In the genomic region with DNA sequence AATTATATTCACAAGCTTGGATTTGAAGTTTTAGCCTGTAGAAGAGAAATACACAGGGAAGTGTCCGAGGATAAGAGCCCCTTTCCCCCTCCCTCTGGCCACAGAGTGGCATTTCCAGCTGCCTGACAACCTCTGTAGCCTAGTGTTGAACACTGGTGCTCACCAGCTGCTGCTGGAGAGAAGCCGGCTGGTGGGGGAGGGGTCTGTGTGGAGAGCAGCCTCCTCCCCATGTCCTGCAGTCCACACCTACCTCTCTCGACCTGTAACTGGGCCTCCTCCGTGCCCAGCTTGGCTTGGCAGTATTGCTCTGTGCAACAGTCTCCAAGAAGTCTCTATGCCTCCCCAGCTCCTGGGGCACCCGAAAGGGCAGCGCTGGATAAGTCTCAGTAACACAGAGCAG, we compare ENCODE assay signal across 20 cellular contexts. TPM values are rescaled to one million over a fixed set of nuclear protein-coding genes. Genes with fewer than 3 reads are reported as not detected.
DNase-seq lines count a peak whose midpoint lies in the region; TF ChIP-seq lines count a peak whose summit lies in the region.
"Had no signal": no experiment of that assay in that cellular context is flagged by ENCODE, and none has a peak within 500 bp of the region (broad histone marks: within the 10 kb centered on the region; RNA-seq: fewer than 3 reads in every experiment).

No MANE protein-coding gene starts in this region.

- H2AK5ac ChIP-seq in H9 (ENCODE audit: insufficient read length, low read length) = no peak overlapping the region

- H3K9me3 Mint-ChIP-seq in H9 (no peaks in the 10 kb centered on the region), glutamatergic neuron (ENCODE audit: unreplicated experiment) (no peaks in the 10 kb centered on the region), neural progenitor cell (no peaks in the 10 kb centered on the region)
- H3K9me3 Mint-ChIP-seq: CD8-positive, alpha-beta T cell had no signal

- H3K36me3 ChIP-seq in neural progenitor cell = no peaks in the 10 kb centered on the region
- H3K36me3 ChIP-seq: BE2C had no signal

- H2BK120ac ChIP-seq in H9 (ENCODE audit: low read depth, low read length, poor library complexity, severe bottlenecking) = no peak overlapping the region

- no peaks in the 10 kb centered on the region for H3K36me3 Mint-ChIP-seq in H9 (ENCODE audit: insufficient read depth in 1 of 3, low read depth in 3 of 3)
- H3K36me3 Mint-ChIP-seq in glutamatergic neuron (ENCODE audit: unreplicated experiment) = no peaks in the 10 kb centered on the region
- no peaks in the 10 kb centered on the region for H3K36me3 Mint-ChIP-seq in neural progenitor cell
- H3K36me3 Mint-ChIP-seq: CD8-positive, alpha-beta T cell had no signal

- H3T11ph ChIP-seq in H9 (ENCODE audit: low read length) = no peak overlapping the region

- no peak overlapping the region for H3K23ac ChIP-seq in H9 (ENCODE audit: insufficient read length, low read depth, low read length)

- H3K4me1 ChIP-seq in H9 (ENCODE audit: insufficient read depth, low read length) (no peaks in the 10 kb centered on the region), neural progenitor cell (peaks cover 7% of the 10 kb centered on the region)
- H3K4me1 ChIP-seq: BE2C had no signal

- H3K9me3 ChIP-seq in H9 (ENCODE audit: control insufficient read depth, low read depth, low read length) = no peaks in the 10 kb centered on the region
- no peaks in the 10 kb centered on the region for H3K9me3 ChIP-seq in neural progenitor cell (ENCODE audit: low read depth)
- H3K9me3 ChIP-seq: BE2C had no signal

- no peak overlapping the region for H3K4me3 ChIP-seq in neural progenitor cell
- H3K4me3 ChIP-seq: GM23248, SK-N-MC had no signal

- H2BK20ac ChIP-seq in H9 (ENCODE audit: low read depth, low read length, poor library complexity, severe bottlenecking) = no peak overlapping the region

- no peak overlapping the region; the same call in 1 of the 2 replicates for H3K14ac ChIP-seq in H9 (ENCODE audit: insufficient read depth, low read length)

- H3K4ac ChIP-seq in H9 (ENCODE audit: low read depth, low read length) = no peak overlapping the region

- H4K8ac ChIP-seq in H9 (replicated peaks; ENCODE audit: insufficient read length, low read depth, low read length) = no peak overlapping the region

- H4K20me1 ChIP-seq in H9 (ENCODE audit: control insufficient read depth, insufficient read depth, insufficient read length) (no peaks in the 10 kb centered on the region), neural progenitor cell (ENCODE audit: low read depth) (no peaks in the 10 kb centered on the region)

- H2BK15ac ChIP-seq in H9 (ENCODE audit: low read depth, low read length) = no peak overlapping the region

- H3K79me2 ChIP-seq in H9 (ENCODE audit: insufficient read depth, low read length) (no peaks in the 10 kb centered on the region), neural progenitor cell (ENCODE audit: low read depth) (no peaks in the 10 kb centered on the region)

- H3K4me3 Mint-ChIP-seq in H9 = no peak overlapping the region
- H3K4me3 Mint-ChIP-seq in glutamatergic neuron (ENCODE audit: unreplicated experiment) = no peak overlapping the region
- no peak overlapping the region for H3K4me3 Mint-ChIP-seq in neural progenitor cell
- H3K4me3 Mint-ChIP-seq: CD8-positive, alpha-beta T cell; HFFc6 had no signal

- no peaks in the 10 kb centered on the region for H3K23me2 ChIP-seq in H9 (ENCODE audit: insufficient read length, low read depth, low read length, poor library complexity, severe bottlenecking)

- no peaks in the 10 kb centered on the region for H3F3A ChIP-seq in neural progenitor cell (ENCODE audit: low read depth)

- no peak for TF ChIP-seq CTCF in H9 (conservative IDR thresholded peaks at IDR 0.05)
- no peak for TF ChIP-seq CTCF in glutamatergic neuron (IDR thresholded peaks at IDR 0.05; ENCODE audit: partially characterized antibody, unreplicated experiment)
- TF ChIP-seq CTCF in neural progenitor cell (IDR thresholded peaks at IDR 0.05) = no peak

- H2BK12ac ChIP-seq in H9 (ENCODE audit: insufficient read length, low read depth, low read length) = no peak overlapping the region

- no peak overlapping the region for H3K18ac ChIP-seq in H9 (ENCODE audit: insufficient read length, low read depth, low read length)

- no peak overlapping the region for H4K5ac ChIP-seq in H9 (ENCODE audit: insufficient read length, low read depth, low read length)

- DNase-seq in ELF-1 (ENCODE audit: low read depth, low spot score) (peak; percentile 25), H9 (peak; percentile 46), glutamatergic neuron (peak; percentile 34), neural progenitor cell (ENCODE audit: low spot score) (peak; percentile 53), superior temporal gyrus (ENCODE audit: extremely low spot score) (no peak), T-helper 9 cell (no peak), 8988T (no peak)
- DNase-seq: BE2C; CD8-positive, alpha-beta T cell; GM23248; HFFc6; NCI-H1105; NCI-H187 treated with DMSO at 0.1 percent for 48 hours; NCI-H2171 treated with DMSO at 0.1 percent for 48 hours; NK-92 treated with Interleukin-12 subunit alpha and Interleukin-12 subunit beta, amount 100 ng/mL, for 24 hours had no signal

- H3K27ac Mint-ChIP-seq in H9 (no peak overlapping the region), glutamatergic neuron (ENCODE audit: unreplicated experiment) (no peak overlapping the region), neural progenitor cell (no peak overlapping the region)
- H3K27ac Mint-ChIP-seq: CD8-positive, alpha-beta T cell; HFFc6 had no signal

- H3K27ac ChIP-seq in H9 (ENCODE audit: insufficient read length, low read depth, low read length) = no peak overlapping the region
- no peak overlapping the region for H3K27ac ChIP-seq in neural progenitor cell
- H3K27ac ChIP-seq: GM23248, KMS-11, RWPE1, SK-N-MC had no signal

- H3K79me1 ChIP-seq in H9 (ENCODE audit: insufficient read depth, low read depth, low read length, poor library complexity, severe bottlenecking) = no peaks in the 10 kb centered on the region

- no peak overlapping the region for H4K91ac ChIP-seq in H9 (ENCODE audit: insufficient read length, low read depth, low read length)

- H3K27me3 Mint-ChIP-seq in H9 (ENCODE audit: low read depth) = no peaks in the 10 kb centered on the region
- H3K27me3 Mint-ChIP-seq in glutamatergic neuron (ENCODE audit: unreplicated experiment) = peaks cover 5% of the 10 kb centered on the region
- no peaks in the 10 kb centered on the region for H3K27me3 Mint-ChIP-seq in neural progenitor cell (ENCODE audit: insufficient read depth, low read depth)

- H2BK5ac ChIP-seq in H9 (ENCODE audit: insufficient read length, low read length) = no peak overlapping the region

- no peaks in the 10 kb centered on the region for H3K27me3 ChIP-seq in H9 (ENCODE audit: insufficient read depth, low read length)
- H3K27me3 ChIP-seq in neural progenitor cell = no peaks in the 10 kb centered on the region
- H3K27me3 ChIP-seq: BE2C had no signal

- H3K4me2 ChIP-seq in H9 (ENCODE audit: insufficient read depth, insufficient read length, low read length) = no peak overlapping the region
- H3K4me2 ChIP-seq in neural progenitor cell = peak overlapping the region; percentile 12
- H3K4me2 ChIP-seq: KMS-11 had no signal

- H3K9ac ChIP-seq in H9 (ENCODE audit: extremely low read depth, insufficient read length, low read length) (no peak overlapping the region), neural progenitor cell (no peak overlapping the region)
- H3K9ac ChIP-seq: GM23248, KMS-11 had no signal

- H2AFZ ChIP-seq in H9 (ENCODE audit: low read length) (no peak overlapping the region), neural progenitor cell (replicated peaks) (peak overlapping the region; percentile 55)
- H2AFZ ChIP-seq: GM23248 had no signal

- H3K4me1 Mint-ChIP-seq in H9 (peaks cover 5 to 6% of the 10 kb centered on the region in 2 experiments), glutamatergic neuron (ENCODE audit: low read depth, unreplicated experiment) (no peaks in the 10 kb centered on the region), neural progenitor cell (no peaks in the 10 kb centered on the region)

- no CpG with 5 or more reads among the region's 6 CpGs for WGBS in H9 (ENCODE audit: extremely low coverage, insufficient read length, low lambda C conversion rate)

- no peak overlapping the region for H3K56ac ChIP-seq in H9 (ENCODE audit: insufficient read length, low read depth, low read length)

RNA-seq across cellular contexts. Expression of gene PAPPA2, which starts 16.9 kb away (rescaled TPM):
- total RNA-seq in H9 (2021) (0.75 and 0.81 TPM in 2 replicates), glutamatergic neuron (ENCODE audit: unreplicated experiment) (2.3 TPM), neural progenitor cell (ENCODE audit: low replicate concordance) (0.17 and 0.65 TPM in 2 replicates)
- total RNA-seq: CD8-positive, alpha-beta T cell; Daoy; HepG2 had no signal

Comparison
In these comparisons a context has a peak if more than half of its experiments do, and no peak if none do; other contexts are left out.
1. DNase-seq: peak in ELF-1 (single experiment), H9 (single experiment), glutamatergic neuron (single experiment) and neural progenitor cell (single experiment); none in superior temporal gyrus (single experiment), T-helper 9 cell (single experiment) and 8988T (single experiment).